ENCODE assay signal across 9 cellular contexts in genomic region chrX:115892787-115893671, GRCh38.
DNase-seq lines count a peak whose midpoint lies in the region; ATAC-seq and TF ChIP-seq lines count a peak whose summit lies in the region.
"Had no signal": no experiment of that assay in that cellular context is flagged by ENCODE, and none has a peak within 500 bp of the region (broad histone marks: within the 10 kb centered on the region; RNA-seq: fewer than 3 reads in every experiment).

No MANE protein-coding gene starts in this region.

- peak overlapping the region in 3 of 5 donors; percentile 18 to 40 (median 32) for H3K27ac ChIP-seq in stomach
- H3K27ac ChIP-seq: SJSA1 had no signal

- TF ChIP-seq EP300 in stomach (IDR thresholded peaks at IDR 0.05) = no peak

- DNase-seq in G401 (ENCODE audit: low spot score) (peak; percentile 82), UCSD-AML1 (lab: John Stamatoyannopoulos, UW; ENCODE audit: unreplicated experiment) (peak; percentile 17), hepatic stellate cell (ENCODE audit: low spot score) (peak; percentile 53), stomach (peak; percentile 70), SW 1271 (lab: John Stamatoyannopoulos, UW) (no peak)
- no peak for DNase-seq in NK-92 treated with Interleukin-12 subunit alpha and Interleukin-12 subunit beta, amount 100 ng/mL, for 24 hours (lab: John Stamatoyannopoulos, UW)

- TF ChIP-seq CTCF in LNCAP (IDR thresholded peaks at IDR 0.05) (peak; percentile 49), stomach (IDR thresholded peaks at IDR 0.05) (peak in 2 of 7 experiments; percentile 53 to 54)

- peak; percentile 74 for ATAC-seq in GM21717 (IDR thresholded peaks at IDR 0.05; ENCODE audit: unreplicated experiment)

- intact Hi-C loops in stomach (cut with DNase I; ENCODE audit: low total_unique reads) = no loop called here

- no peak for TF ChIP-seq POLR2A in stomach (IDR thresholded peaks at IDR 0.05)

- H3K27me3 ChIP-seq in stomach = no peaks in the 10 kb centered on the region
- H3K27me3 ChIP-seq: SJSA1 had no signal

- peaks cover 0 to 15% (median 7%) of the 10 kb centered on the region in 4 donors for H3K4me1 ChIP-seq in stomach
- H3K4me1 ChIP-seq: SJSA1 had no signal

- in situ Hi-C loops in G401 (cut with HindIII; ENCODE audit: low sequenced_read_pairs) = no loop called here

- 40 to 82% (median 59%) methylated on average over 8 to 13 of the region's 13 CpGs for WGBS in stomach, 5 donors

- peak overlapping the region in 2 of 4 donors; percentile 19 to 44 for H3K4me3 ChIP-seq in stomach
- H3K4me3 ChIP-seq: SJSA1 had no signal

- H3K36me3 ChIP-seq in stomach = peaks cover 0 to 10% (median 4%) of the 10 kb centered on the region in 4 donors
- H3K36me3 ChIP-seq: SJSA1 had no signal

- peaks cover 0 to 50% (median 14%) of the 10 kb centered on the region in 4 donors for H3K9me3 ChIP-seq in stomach
- H3K9me3 ChIP-seq: SJSA1 had no signal

Comparison
In these comparisons a context has a peak if more than half of its experiments do, and no peak if none do; other contexts are left out.
1. DNase-seq: peak in G401 (single experiment), UCSD-AML1 (single experiment), hepatic stellate cell (single experiment) and stomach (single experiment); none in SW 1271 (0 of 2) and NK-92 treated with Interleukin-12 subunit alpha and Interleukin-12 subunit beta, amount 100 ng/mL, for 24 hours (single experiment).